Comparison of ENCODE assay signal across 8 cellular contexts in genomic region chr14:69694730-69695663, GRCh38.
A peak's percentile ranks its signal among the peaks of the same experiment; 100 is the strongest.
DNase-seq lines count a peak whose midpoint lies in the region; ATAC-seq and TF ChIP-seq lines count a peak whose summit lies in the region.
"Had no signal": no experiment of that assay in that cellular context is flagged by ENCODE, and none has a peak within 500 bp of the region (broad histone marks: within the 10 kb centered on the region; RNA-seq: fewer than 3 reads in every experiment).

No MANE protein-coding gene starts in this region.

- peak overlapping the region; percentile 2 for H3K27ac ChIP-seq in RWPE2 (ENCODE audit: poor library complexity, severe bottlenecking)
- peak overlapping the region in 19 of 21 experiments; percentile 39 to 85 (median 79) for H3K27ac ChIP-seq in skin epidermis

- H3K27me3 Mint-ChIP-seq in glutamatergic neuron (ENCODE audit: unreplicated experiment), result peaks cover 14% of the 10 kb centered on the region

- no peak overlapping the region for H3K4me3 Mint-ChIP-seq in glutamatergic neuron (ENCODE audit: unreplicated experiment)

- peaks cover 15% of the 10 kb centered on the region for H3K4me1 ChIP-seq in RWPE2 (ENCODE audit: insufficient read depth, poor library complexity, severe bottlenecking)

- no peaks in the 10 kb centered on the region for H3K36me3 Mint-ChIP-seq in glutamatergic neuron (ENCODE audit: unreplicated experiment)

- no peaks in the 10 kb centered on the region for H3K36me3 ChIP-seq in RWPE2 (ENCODE audit: low read depth)

- peaks cover 80% of the 10 kb centered on the region for H3K4me1 Mint-ChIP-seq in glutamatergic neuron (ENCODE audit: low read depth, unreplicated experiment)

- ATAC-seq in GM21786 (IDR thresholded peaks at IDR 0.05; ENCODE audit: unreplicated experiment) (peak; percentile 22), RWPE2 (ENCODE audit: low read depth) (0 out of 3 replicates have a peak, but pooled peaks have one; percentile 26)

- no peaks in the 10 kb centered on the region for H3K9me3 ChIP-seq in RWPE2 (ENCODE audit: severe bottlenecking)

- H3K27ac Mint-ChIP-seq in glutamatergic neuron (ENCODE audit: unreplicated experiment), result peak overlapping the region; percentile 99

- no peak for DNase-seq in RWPE2 (ENCODE audit: low spot score)
- DNase-seq in glutamatergic neuron, result no peak
- DNase-seq in inferior parietal cortex (ENCODE audit: extremely low spot score), result no peak
- no peak for DNase-seq in NCI-H526 (lab: John Stamatoyannopoulos, UW)
- no peak for DNase-seq in stimulated activated CD4-positive, alpha-beta T cell treated with anti-CD3 and anti-CD28 coated beads, Interleukin-2, amount 100 ng/mL, for 48 hours
- DNase-seq: stimulated activated naive CD4-positive, alpha-beta T cell had no signal

- H3K27me3 ChIP-seq in RWPE2 (ENCODE audit: insufficient read depth, poor library complexity, severe bottlenecking), result no peaks in the 10 kb centered on the region

- H3K4me3 ChIP-seq in RWPE2 (ENCODE audit: severe bottlenecking), result no peak overlapping the region
- H3K4me3 ChIP-seq in skin epidermis, result no peak overlapping the region

- TF ChIP-seq CTCF in RWPE2 (IDR thresholded peaks at IDR 0.05; ENCODE audit: poor library complexity, severe bottlenecking) (no peak), glutamatergic neuron (IDR thresholded peaks at IDR 0.05; ENCODE audit: partially characterized antibody, unreplicated experiment) (no peak)

- peaks cover 24% of the 10 kb centered on the region for H3K9me3 Mint-ChIP-seq in glutamatergic neuron (ENCODE audit: unreplicated experiment)
